Comparison of ENCODE assay signal across 21 cellular contexts in genomic region chr6:14540859-14541540, GRCh38.
DNase-seq lines count a peak whose midpoint lies in the region; ATAC-seq and TF ChIP-seq lines count a peak whose summit lies in the region.
"Had no signal": no experiment of that assay in that cellular context is flagged by ENCODE, and none has a peak within 500 bp of the region (broad histone marks: within the 10 kb centered on the region; RNA-seq: fewer than 3 reads in every experiment).

No MANE protein-coding gene starts in this region.

- no peaks in the 10 kb centered on the region for H3K79me2 ChIP-seq in Karpas-422 (ENCODE audit: low read length)

- no peak overlapping the region for H3K4me3 Mint-ChIP-seq in neural crest cell
- no peak overlapping the region for H3K4me3 Mint-ChIP-seq in stimulated activated naive B cell treated with anti-CD40 and anti-IgM and Interleukin-4, amounts not matched to agents 10 μg/mL and 1 μg/mL and 100 μg/mL, for 72 hours
- H3K4me3 Mint-ChIP-seq: CD8-positive, alpha-beta memory T cell; T-helper 2 cell treated with Interferon-gamma antibody and Interleukin-4, amounts not matched to agents 5 μg/mL and 100 μg/mL, for 36 hours had no signal

- no peaks in the 10 kb centered on the region for H3K27me3 ChIP-seq in Karpas-422 (ENCODE audit: low read length)
- H3K27me3 ChIP-seq: SJSA1 had no signal

- TF ChIP-seq CTCF in neural crest cell (conservative IDR thresholded peaks at IDR 0.05): no peak

- in situ Hi-C loops in G401 (cut with HindIII; ENCODE audit: low sequenced_read_pairs): no loop called here

- peak overlapping the region; percentile 12 for H3K27ac Mint-ChIP-seq in neural crest cell (ENCODE audit: unreplicated experiment)
- no peak overlapping the region for H3K27ac Mint-ChIP-seq in stimulated activated naive B cell treated with anti-CD40 and anti-IgM and Interleukin-4, amounts not matched to agents 10 μg/mL and 1 μg/mL and 100 μg/mL, for 72 hours
- H3K27ac Mint-ChIP-seq: T-helper 2 cell treated with Interferon-gamma antibody and Interleukin-4, amounts not matched to agents 5 μg/mL and 100 μg/mL, for 36 hours had no signal

- no peak overlapping the region for H3K4me3 ChIP-seq in Karpas-422 (ENCODE audit: low read length)
- H3K4me3 ChIP-seq: SJSA1 had no signal

- ATAC-seq in stimulated activated naive B cell treated with anti-CD40 and anti-IgM and Interleukin-4, amounts not matched to agents 10 μg/mL and 1 μg/mL and 100 μg/mL, for 72 hours (replicated peaks): no peak
- ATAC-seq: activated T-cell treated with anti-CD3 and anti-CD28 coated beads, Interleukin-2, amount 50 U/mL, for 72 hours; esophagus mucosa; HCT116 had no signal

- peaks cover 9% of the 10 kb centered on the region for H3K4me1 Mint-ChIP-seq in neural crest cell
- H3K4me1 Mint-ChIP-seq in stimulated activated naive B cell treated with anti-CD40 and anti-IgM and Interleukin-4, amounts not matched to agents 10 μg/mL and 1 μg/mL and 100 μg/mL, for 72 hours: peaks cover 32 to 50% of the 10 kb centered on the region in 2 donors

- H2AFZ ChIP-seq in Karpas-422 (ENCODE audit: low read length): no peak overlapping the region

- peak; percentile 59 for DNase-seq in G401 (ENCODE audit: low spot score)
- no peak for DNase-seq in Karpas-422
- DNase-seq in cerebellar cortex (ENCODE audit: low spot score): peak; percentile 47
- DNase-seq in neural crest cell (ENCODE audit: low read depth, low spot score): no peak
- no peak for DNase-seq in stimulated activated CD8-positive, alpha-beta memory T cell treated with anti-CD3 and anti-CD28 coated beads, Interleukin-4, amount 100 ng/mL, for 48 hours
- no peak for DNase-seq in stimulated activated naive B cell treated with anti-CD40 and anti-IgM and Interleukin-4, amounts not matched to agents 10 μg/mL and 1 μg/mL and 100 μg/mL, for 72 hours
- no peak for DNase-seq in activated CD8-positive, alpha-beta memory T cell treated with anti-CD3 and anti-CD28 coated beads for 24 hours
- no peak for DNase-seq in nucleus accumbens (lab: John Stamatoyannopoulos, UW)
- DNase-seq: activated CD4-positive, CD25-positive, alpha-beta regulatory T cell; activated naive CD4-positive, alpha-beta T cell treated with anti-CD3 and anti-CD28 coated beads, Interleukin-2, amount 50 U/mL, for 16 hours; activated T-cell treated with anti-CD3 and anti-CD28 coated beads, Interleukin-2, amount 50 U/mL, for 72 hours; CD8-positive, alpha-beta memory T cell; effector CD4-positive, alpha-beta T cell; NCI-H1105 treated with DMSO at 0.1 percent for 48 hours; NCI-H2081 treated with DMSO at 0.1 percent for 48 hours; NCI-H524 treated with DMSO at 0.1 percent for 48 hours had no signal

- H3K4me1 ChIP-seq in Karpas-422 (ENCODE audit: low read length): peaks cover 54% of the 10 kb centered on the region
- H3K4me1 ChIP-seq: SJSA1 had no signal

- H3K27ac ChIP-seq in Karpas-422 (ENCODE audit: low read length): no peak overlapping the region
- H3K27ac ChIP-seq: KMS-11, SJSA1 had no signal

- no peaks in the 10 kb centered on the region; the same call in 1 of the 2 replicates for H3K9me3 ChIP-seq in Karpas-422 (ENCODE audit: low read length)

- no peaks in the 10 kb centered on the region for H3K36me3 ChIP-seq in Karpas-422 (ENCODE audit: insufficient read depth, low read length)
- H3K36me3 ChIP-seq: SJSA1 had no signal

- H3K9me3 Mint-ChIP-seq in neural crest cell: peaks cover 2% of the 10 kb centered on the region
- H3K9me3 Mint-ChIP-seq in stimulated activated naive B cell treated with anti-CD40 and anti-IgM and Interleukin-4, amounts not matched to agents 10 μg/mL and 1 μg/mL and 100 μg/mL, for 72 hours: peaks cover 0 to 6% of the 10 kb centered on the region in 2 donors
- H3K9me3 Mint-ChIP-seq: CD8-positive, alpha-beta memory T cell had no signal

- H4K20me1 ChIP-seq in Karpas-422 (ENCODE audit: insufficient read depth, low read depth, low read length): no peaks in the 10 kb centered on the region

- no peaks in the 10 kb centered on the region for H3K36me3 Mint-ChIP-seq in neural crest cell (ENCODE audit: low read depth)
- peaks cover 0 to under 1% of the 10 kb centered on the region in 2 donors for H3K36me3 Mint-ChIP-seq in stimulated activated naive B cell treated with anti-CD40 and anti-IgM and Interleukin-4, amounts not matched to agents 10 μg/mL and 1 μg/mL and 100 μg/mL, for 72 hours
- H3K36me3 Mint-ChIP-seq: CD8-positive, alpha-beta memory T cell had no signal

- peak overlapping the region; percentile 10 for H3K4me2 ChIP-seq in Karpas-422 (ENCODE audit: low read depth, low read length, poor library complexity, severe bottlenecking)
- H3K4me2 ChIP-seq: KMS-11 had no signal

- no peaks in the 10 kb centered on the region for H3K9me2 ChIP-seq in Karpas-422 (replicated peaks; ENCODE audit: insufficient read depth, low read length)

- no peaks in the 10 kb centered on the region for H3K27me3 Mint-ChIP-seq in neural crest cell (ENCODE audit: low read depth)
- no peaks in the 10 kb centered on the region for H3K27me3 Mint-ChIP-seq in stimulated activated naive B cell treated with anti-CD40 and anti-IgM and Interleukin-4, amounts not matched to agents 10 μg/mL and 1 μg/mL and 100 μg/mL, for 72 hours

- H3K9ac ChIP-seq in Karpas-422 (ENCODE audit: low read length): no peak overlapping the region
- H3K9ac ChIP-seq: KMS-11 had no signal

Comparison
In these comparisons a context has a peak if more than half of its experiments do, and no peak if none do; other contexts are left out.
1. DNase-seq: peak in G401 (single experiment) and cerebellar cortex (single experiment); none in Karpas-422 (single experiment), neural crest cell (single experiment), stimulated activated CD8-positive, alpha-beta memory T cell treated with anti-CD3 and anti-CD28 coated beads, Interleukin-4, amount 100 ng/mL, for 48 hours (single experiment), stimulated activated naive B cell treated with anti-CD40 and anti-IgM and Interleukin-4, amounts not matched to agents 10 μg/mL and 1 μg/mL and 100 μg/mL, for 72 hours (single experiment), activated CD8-positive, alpha-beta memory T cell treated with anti-CD3 and anti-CD28 coated beads for 24 hours (single experiment) and nucleus accumbens (0 of 56).